ENCODE assay signal across 2 cellular contexts in genomic region chr1:78064886-78065285, GRCh38. TPM values are rescaled to one million over a fixed set of nuclear protein-coding genes. Genes with fewer than 3 reads are reported as not detected.
"Had no signal": no experiment of that assay in that cellular context is flagged by ENCODE, and none has a peak within 500 bp of the region (broad histone marks: within the 10 kb centered on the region; RNA-seq: fewer than 3 reads in every experiment).

No MANE protein-coding gene starts in this region.

RNA-seq across cellular contexts. Expression of gene GIPC2, which starts 19.1 kb away (rescaled TPM):
- total RNA-seq: activated B cell treated with CpG ODN at 0.5 μM for 24 hours; activated CD4-positive, alpha-beta T cell treated with anti-CD3 and anti-CD28 coated beads, Interleukin-2, amount 10 ng/mL, durations not matched to agents 24 days and 14 days had no signal
